ENCODE assay signal across 10 cellular contexts in the genomic region with DNA sequence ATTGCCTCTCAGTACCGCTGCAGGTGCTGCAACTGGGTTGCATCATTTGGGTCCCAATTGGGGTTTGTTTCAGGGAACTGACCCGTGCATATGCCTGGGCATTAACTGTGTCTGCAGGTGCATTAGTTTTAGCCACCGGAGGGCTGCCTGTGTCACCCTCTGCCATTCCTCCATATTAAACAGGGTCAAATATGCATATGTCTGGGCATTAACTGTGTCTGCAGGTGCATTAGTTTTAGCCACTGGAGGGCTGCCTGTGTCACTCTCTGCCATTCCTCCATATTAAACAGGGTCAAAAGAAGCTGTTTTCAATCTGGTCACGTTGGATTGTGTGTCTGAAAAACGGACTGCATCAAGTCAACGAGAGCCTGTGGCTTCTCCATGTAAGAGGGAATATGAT.
A peak's percentile ranks its signal among the peaks of the same experiment; 100 is the strongest.
DNase-seq lines count a peak whose midpoint lies in the region; ATAC-seq, FAIRE-seq and TF ChIP-seq lines count a peak whose summit lies in the region.
"Had no signal": no experiment of that assay in that cellular context is flagged by ENCODE, and none has a peak within 500 bp of the region (broad histone marks: within the 10 kb centered on the region; RNA-seq: fewer than 3 reads in every experiment).

No MANE protein-coding gene starts in this region.

- H3K27ac Mint-ChIP-seq in neural progenitor cell: no peak overlapping the region

- H3K36me3 Mint-ChIP-seq in neural progenitor cell: no peaks in the 10 kb centered on the region

- peaks cover 53% of the 10 kb centered on the region for H3K9me3 Mint-ChIP-seq in neural progenitor cell

- TF ChIP-seq EP300 in upper lobe of left lung (IDR thresholded peaks at IDR 0.05): no peak

- H3K4me1 ChIP-seq in left ventricle myocardium inferior: peaks cover 21% of the 10 kb centered on the region
- H3K4me1 ChIP-seq in upper lobe of left lung: peaks cover 9 to 50% (median 22%) of the 10 kb centered on the region in 4 donors
- no peaks in the 10 kb centered on the region for H3K4me1 ChIP-seq in neural progenitor cell

- DNase-seq in left ventricle myocardium inferior: no peak
- DNase-seq in Right ventricle myocardium superior: no peak
- peak; percentile 45 for DNase-seq in SW480 (ENCODE audit: low spot score)
- no peak for DNase-seq in left lobe of liver (ENCODE audit: low spot score)
- DNase-seq in upper lobe of left lung: no peak
- DNase-seq in GM19239 (ENCODE audit: insufficient read length, low spot score): no peak
- no peak for DNase-seq in neural progenitor cell (ENCODE audit: low spot score)
- DNase-seq: NCI-H524 treated with DMSO at 0.1 percent for 48 hours had no signal

- H3K9me3 ChIP-seq in left ventricle myocardium inferior (replicated peaks) (no peaks in the 10 kb centered on the region), upper lobe of left lung (no peaks in the 10 kb centered on the region), neural progenitor cell (ENCODE audit: low read depth) (peaks cover 21% of the 10 kb centered on the region)

- no peak for FAIRE-seq in GM19239 (lab: Jason Lieb, UNC)
- FAIRE-seq: endometrium had no signal

- no peak overlapping the region for H2AFZ ChIP-seq in neural progenitor cell (replicated peaks)

- no peaks in the 10 kb centered on the region for H4K20me1 ChIP-seq in neural progenitor cell (ENCODE audit: low read depth)

- H3K4me1 Mint-ChIP-seq in neural progenitor cell: no peaks in the 10 kb centered on the region

- H3K4me3 ChIP-seq in left ventricle myocardium inferior: peak overlapping the region; percentile 61
- H3K4me3 ChIP-seq in upper lobe of left lung: peak overlapping the region in 2 of 4 donors; percentile 52 to 57
- no peak overlapping the region for H3K4me3 ChIP-seq in neural progenitor cell

- TF ChIP-seq POLR2A in upper lobe of left lung (IDR thresholded peaks at IDR 0.05): no peak

- H3K4me2 ChIP-seq in neural progenitor cell: no peak overlapping the region

- H3K27me3 ChIP-seq in left ventricle myocardium inferior (ENCODE audit: low read depth): peaks cover 66% of the 10 kb centered on the region
- H3K27me3 ChIP-seq in upper lobe of left lung: no peaks in the 10 kb centered on the region
- no peaks in the 10 kb centered on the region for H3K27me3 ChIP-seq in neural progenitor cell

- no peak overlapping the region for H3K9ac ChIP-seq in neural progenitor cell

- TF ChIP-seq CTCF in left ventricle myocardium inferior (IDR thresholded peaks at IDR 0.05; ENCODE audit: borderline replicate concordance) (no peak), upper lobe of left lung (IDR thresholded peaks at IDR 0.05) (no peak), neural progenitor cell (IDR thresholded peaks at IDR 0.05) (no peak)

- H3K36me3 ChIP-seq in left ventricle myocardium inferior (no peaks in the 10 kb centered on the region), upper lobe of left lung (no peaks in the 10 kb centered on the region), neural progenitor cell (no peaks in the 10 kb centered on the region)

- no peak overlapping the region for H3K4me3 Mint-ChIP-seq in neural progenitor cell

- H3F3A ChIP-seq in neural progenitor cell (ENCODE audit: low read depth): no peaks in the 10 kb centered on the region

- peak overlapping the region; percentile 86 for H3K27ac ChIP-seq in left ventricle myocardium inferior (replicated peaks)
- peak overlapping the region; percentile 76 to 90 (median 89) for H3K27ac ChIP-seq in upper lobe of left lung
- H3K27ac ChIP-seq in neural progenitor cell: no peak overlapping the region

- no peaks in the 10 kb centered on the region for H3K79me2 ChIP-seq in neural progenitor cell (ENCODE audit: low read depth)

- 56 to 67% methylated on average over 6 of the region's 6 CpGs for WGBS in upper lobe of left lung, 2 donors

- H3K27me3 Mint-ChIP-seq in neural progenitor cell (ENCODE audit: insufficient read depth, low read depth): peaks cover 3% of the 10 kb centered on the region

- intact Hi-C loops in left ventricle myocardium inferior (cut with micrococcal nuclease): no loop called here
- intact Hi-C loops in Right ventricle myocardium superior (cut with DNase I): no loop called here

- ATAC-seq in Right ventricle myocardium superior (ENCODE audit: poor library complexity) (no peak), left lobe of liver (peak; percentile 5), upper lobe of left lung (ENCODE audit: low FRiP score in 2 of 2) (no peak), HG03378 (IDR thresholded peaks at IDR 0.05; ENCODE audit: unreplicated experiment) (no peak)
